ENCODE assay signal across 11 cellular contexts in the genomic region with DNA sequence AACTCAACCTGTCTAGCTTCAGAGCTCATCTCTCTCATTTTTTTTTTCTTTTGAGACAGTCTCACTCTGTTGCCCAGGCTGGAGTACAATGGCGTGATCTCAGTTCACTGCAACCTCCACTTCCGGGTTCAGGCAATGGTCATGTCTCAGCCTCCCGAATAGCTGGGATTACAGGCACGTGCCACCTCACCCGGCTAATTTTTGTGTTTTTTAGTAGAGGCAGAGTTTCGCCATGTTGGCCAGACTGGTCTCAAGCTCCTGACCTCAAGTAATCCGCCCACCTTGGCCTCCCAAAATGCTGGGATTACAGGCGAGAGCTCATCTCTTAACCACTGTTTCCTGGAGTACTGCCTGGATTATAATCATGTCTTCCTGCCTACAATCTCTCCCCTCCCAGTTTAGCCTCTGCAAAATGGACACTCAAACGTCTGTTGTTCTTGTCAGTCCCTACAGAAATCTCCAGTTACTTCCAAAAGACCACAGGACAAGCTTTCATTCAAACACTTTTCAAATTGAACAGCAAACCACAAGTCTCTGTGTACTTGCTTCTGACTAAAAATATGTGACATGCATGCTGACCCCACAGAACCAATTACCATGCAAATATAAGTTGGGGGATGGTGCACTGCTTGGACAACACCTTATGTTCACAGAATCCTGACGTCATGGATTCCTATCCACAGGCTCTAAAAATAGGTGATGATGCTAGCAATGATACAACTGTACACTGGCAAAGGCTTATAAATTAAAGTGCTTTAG.
DNase-seq lines count a peak whose midpoint lies in the region; ATAC-seq, FAIRE-seq and TF ChIP-seq lines count a peak whose summit lies in the region.
"Had no signal": no experiment of that assay in that cellular context is flagged by ENCODE, and none has a peak within 500 bp of the region (broad histone marks: within the 10 kb centered on the region; RNA-seq: fewer than 3 reads in every experiment).

No MANE protein-coding gene starts in this region.

- H3K79me2 ChIP-seq in GM12878 (ENCODE audit: control insufficient read depth, insufficient read depth, low read length) = peaks cover 75% of the 10 kb centered on the region

- no peak for FAIRE-seq in GM12878 (lab: Jason Lieb, UNC)
- FAIRE-seq: K562 had no signal

- DNase-seq in CD8-positive, alpha-beta T cell = no peak
- peak; percentile 68 for DNase-seq in GM12878 (ENCODE audit: low read depth, low spot score)
- no peak for DNase-seq in cerebellum (ENCODE audit: low spot score)
- DNase-seq in neuronal stem cell (ENCODE audit: low spot score) = no peak
- DNase-seq in anterior cingulate cortex (lab: John Stamatoyannopoulos, UW) = no peak
- DNase-seq: COR-L47, NCI-H226 had no signal

- CTCF ChIA-PET in CD8-positive, alpha-beta T cell (lab: Charles Lee) = no interaction called here
- CTCF ChIA-PET in GM12878 (lab: Yijun Ruan, JAX) = interaction anchor here (0.6 to 2.2 kb wide), 12 partner anchors 8 to 113 kb away, joined by 3 to 16 read pairs (median 4); no protein-coding TSS in a partner anchor

- WGBS in GM12878 (ENCODE audit: insufficient coverage, insufficient replicate concordance, low lambda C conversion rate, missing lambda C conversion rate) = 17% methylated on average over 10 of the region's 10 CpGs
- no CpG with 5 or more reads among the region's 10 CpGs for WGBS in neuronal stem cell (ENCODE audit: extremely low coverage in 2 of 2, insufficient read length in 2 of 2, insufficient replicate concordance in 1 of 2), 2 donors

- H3K4me3 Mint-ChIP-seq in CD8-positive, alpha-beta T cell = peak overlapping the region; percentile 47

- in situ Hi-C loops in GM12878 (cut with MboI) = no loop called here

- BruUV-seq in GM12878 (replicated peaks; lab: Mats Ljungman, UMichigan) = no TSS peak

- no peaks in the 10 kb centered on the region for H3K36me3 ChIP-seq in CD8-positive, alpha-beta T cell (ENCODE audit: insufficient read depth, low read length)
- peaks cover 4 to 5% of the 10 kb centered on the region in 2 experiments; a peak in 3 of 4 replicates for H3K36me3 ChIP-seq in GM12878 (ENCODE audit: control insufficient read depth in 2 of 2, insufficient read depth in 2 of 2, low read length in 1 of 2)
- H3K36me3 ChIP-seq in neuronal stem cell (replicated peaks in 1 of 2; ENCODE audit: control insufficient read depth in 2 of 2, insufficient read depth in 2 of 2, low read length in 2 of 2) = no peaks in the 10 kb centered on the region

- RAD21 ChIA-PET in GM12878 (lab: Charles Lee; ENCODE audit: unreplicated experiment) = interaction anchor here (0.6 to 2.5 kb wide), 29 partner anchors 8 to 138 kb away, joined by 3 to 20 read pairs (median 5); no protein-coding TSS in a partner anchor

- no peak overlapping the region for H2BK12ac ChIP-seq in neuronal stem cell (ENCODE audit: low read length)

- no peak overlapping the region for H3K18ac ChIP-seq in neuronal stem cell (ENCODE audit: low read length)

- no peak overlapping the region for H4K8ac ChIP-seq in neuronal stem cell (ENCODE audit: low read depth, low read length)

- no peak overlapping the region for H2BK5ac ChIP-seq in neuronal stem cell (ENCODE audit: low read length)

- H3K23ac ChIP-seq in neuronal stem cell (ENCODE audit: low read depth, low read length, poor library complexity) = no peak overlapping the region

- no peak overlapping the region for H3K4ac ChIP-seq in neuronal stem cell (ENCODE audit: low read length)

- no peak overlapping the region for H2BK15ac ChIP-seq in neuronal stem cell (ENCODE audit: low read length)

- H3K14ac ChIP-seq in neuronal stem cell (ENCODE audit: low read length) = no peak overlapping the region

- H3K9ac ChIP-seq in GM12878 (ENCODE audit: control insufficient read depth, insufficient read depth, low read length) (peak overlapping the region; percentile 37; the same call in 1 of the 2 replicates), neuronal stem cell (ENCODE audit: low read depth, low read length, poor library complexity) (no peak overlapping the region)

- no peaks in the 10 kb centered on the region for H3K27me3 ChIP-seq in CD8-positive, alpha-beta T cell (ENCODE audit: insufficient read depth, low read length)
- H3K27me3 ChIP-seq in GM12878 (replicated peaks in 1 of 2; ENCODE audit: control insufficient read depth in 2 of 2, insufficient read depth in 2 of 2, low read length in 1 of 2) (no peaks in the 10 kb centered on the region), neuronal stem cell (ENCODE audit: control insufficient read depth in 3 of 3, insufficient read depth in 3 of 3, low read depth in 1 of 3, low read length in 3 of 3) (no peaks in the 10 kb centered on the region)

- TF ChIP-seq POLR2A in GM12878 (IDR thresholded peaks at IDR 0.05; ENCODE audit: low read depth, low read length) = no peak

- peaks cover 88% of the 10 kb centered on the region for H3K4me1 Mint-ChIP-seq in CD8-positive, alpha-beta T cell (ENCODE audit: low read depth)

- H3K4me3 ChIP-seq in CD8-positive, alpha-beta T cell (ENCODE audit: low read depth, low read length) = no peak overlapping the region
- peak overlapping the region; percentile 45; the same call in 1 of the 2 replicates for H3K4me3 ChIP-seq in GM12878
- no peak overlapping the region for H3K4me3 ChIP-seq in neuronal stem cell (ENCODE audit: low read length in 2 of 2)
- H3K4me3 ChIP-seq: K562 had no signal

- no peak overlapping the region for H2AK5ac ChIP-seq in neuronal stem cell (ENCODE audit: low read depth, low read length)

- no peak overlapping the region for H2AFZ ChIP-seq in GM12878 (ENCODE audit: control insufficient read depth, low read depth, low read length)
- no peak overlapping the region for H2AFZ ChIP-seq in neuronal stem cell (ENCODE audit: low read length)

- no peaks in the 10 kb centered on the region for H3K79me1 ChIP-seq in neuronal stem cell (ENCODE audit: low read depth, low read length)

- intact Hi-C loops in CD8-positive, alpha-beta T cell (cut with DNase I, micrococcal nuclease) = no loop called here
- intact Hi-C loops in GM12878 (cut with micrococcal nuclease; ENCODE audit: unreplicated experiment) = no loop called here

- H2BK120ac ChIP-seq in neuronal stem cell (ENCODE audit: low read depth, low read length) = no peak overlapping the region

- H4K91ac ChIP-seq in neuronal stem cell (ENCODE audit: low read depth, low read length, poor library complexity) = no peak overlapping the region

- no peak for ATAC-seq in CD8-positive, alpha-beta T cell
- ATAC-seq in GM18907 (IDR thresholded peaks at IDR 0.05; ENCODE audit: unreplicated experiment) = peak; percentile 42
- ATAC-seq in HG03460 (IDR thresholded peaks at IDR 0.05; ENCODE audit: unreplicated experiment) = peak; percentile 38
- peak; percentile 56 for ATAC-seq in GM12878
- ATAC-seq in HG03457 (IDR thresholded peaks at IDR 0.05; ENCODE audit: unreplicated experiment) = no peak
- ATAC-seq: K562 had no signal

- TF ChIP-seq RAD21 in GM12878 (IDR thresholded peaks at IDR 0.05; ENCODE audit: insufficient read depth, low read depth, low read length) = no peak

- SMC1A ChIA-PET in GM12878 (lab: Charles Lee; ENCODE audit: uncharacterized antibody, unreplicated experiment) = interaction anchor here (0.6 to 24.5 kb wide), 28 partner anchors 8 to 385 kb away, joined by 3 to 624 read pairs (median 4); no protein-coding TSS in a partner anchor

- peak; percentile 75 to 95 for TF ChIP-seq EP300 in GM12878 (IDR thresholded peaks at IDR 0.05; ENCODE audit: borderline replicate concordance in 1 of 2, control insufficient read depth in 1 of 2, low read depth in 2 of 2, low read length in 2 of 2)

- no peak for TF ChIP-seq CTCF in CD8-positive, alpha-beta T cell (IDR thresholded peaks at IDR 0.05)
- no peak for TF ChIP-seq CTCF in GM12878 (IDR thresholded peaks at IDR 0.05 in 2 of 3, conservative IDR thresholded peaks at IDR 0.05 in 1 of 3; ENCODE audit: control insufficient read depth in 2 of 3, extremely low read depth in 1 of 3, insufficient read depth in 1 of 3, low read depth in 3 of 3, low read length in 3 of 3)

- POLR2A ChIA-PET in CD8-positive, alpha-beta T cell (lab: Charles Lee) = no interaction called here
- POLR2A ChIA-PET in GM12878 (lab: Charles Lee) = interaction anchor here (0.6 to 5.1 kb wide), 15 partner anchors 8 to 134 kb away, joined by 3 to 42 read pairs (median 4); no protein-coding TSS in a partner anchor

- H3K4me1 ChIP-seq in CD8-positive, alpha-beta T cell (ENCODE audit: insufficient read depth, low read length) = peaks cover 90% of the 10 kb centered on the region
- peaks cover 55% of the 10 kb centered on the region for H3K4me1 ChIP-seq in GM12878 (ENCODE audit: control insufficient read depth, insufficient read depth, low read length)
- H3K4me1 ChIP-seq in neuronal stem cell (ENCODE audit: control insufficient read depth in 2 of 2, insufficient read depth in 1 of 2, low read depth in 1 of 2, low read length in 2 of 2) = peaks cover 3 to 20% of the 10 kb centered on the region in 2 donors

- H3K9me3 Mint-ChIP-seq in CD8-positive, alpha-beta T cell = no peaks in the 10 kb centered on the region

- peaks cover 16% of the 10 kb centered on the region for H3K36me3 Mint-ChIP-seq in CD8-positive, alpha-beta T cell

- H3K9me3 ChIP-seq in CD8-positive, alpha-beta T cell (ENCODE audit: low read length) = no peaks in the 10 kb centered on the region
- H3K9me3 ChIP-seq in GM12878 (replicated peaks; ENCODE audit: control insufficient read depth, insufficient read depth, low read length) (no peaks in the 10 kb centered on the region), neuronal stem cell (replicated peaks in 1 of 2; ENCODE audit: control insufficient read depth in 2 of 2, insufficient read depth in 1 of 2, low read depth in 1 of 2, low read length in 2 of 2) (peaks cover 0 to 3% of the 10 kb centered on the region in 2 donors)

- H3K4me2 ChIP-seq in GM12878 (ENCODE audit: control insufficient read depth, insufficient read depth) (peak overlapping the region; percentile 54), neuronal stem cell (ENCODE audit: insufficient read depth, low read length, poor library complexity, severe bottlenecking) (no peak overlapping the region)

- H3K27ac ChIP-seq in CD8-positive, alpha-beta T cell (ENCODE audit: low read depth, low read length) = no peak overlapping the region
- H3K27ac ChIP-seq in GM12878 (ENCODE audit: control insufficient read depth, insufficient read depth) (peak overlapping the region; percentile 91), neuronal stem cell (replicated peaks; ENCODE audit: low read length) (no peak overlapping the region)

- peak overlapping the region; percentile 99 for H3K27ac Mint-ChIP-seq in CD8-positive, alpha-beta T cell

- no peaks in the 10 kb centered on the region for H3K27me3 Mint-ChIP-seq in CD8-positive, alpha-beta T cell (ENCODE audit: low read depth)

- no peaks in the 10 kb centered on the region for H4K20me1 ChIP-seq in GM12878 (ENCODE audit: control insufficient read depth, insufficient read depth)

TF ChIP-seq in GM12878, 131 proteins besides CTCF, POLR2A, EP300 and RAD21 (continues in another document):
- TF ChIP-seq MEF2A (IDR thresholded peaks at IDR 0.05; ENCODE audit: insufficient read depth, low read depth, low read length) = peak; percentile 82
- no peak for TF ChIP-seq RBBP5 (conservative IDR thresholded peaks at IDR 0.05)
- TF ChIP-seq CHD2 (IDR thresholded peaks at IDR 0.05; ENCODE audit: borderline replicate concordance, low read depth, low read length) = peak; percentile 88

Comparison
In these comparisons a context has a peak if more than half of its experiments do, and no peak if none do; other contexts are left out.
1. ATAC-seq: peak in GM18907 (single experiment), HG03460 (single experiment) and GM12878 (single experiment); none in CD8-positive, alpha-beta T cell (single experiment) and HG03457 (single experiment).